Comparison of ENCODE assay signal across 8 cellular contexts in genomic region chr6:167093922-167094432, GRCh38. TPM values are rescaled to one million over a fixed set of nuclear protein-coding genes. Genes with fewer than 3 reads are reported as not detected.
DNase-seq lines count a peak whose midpoint lies in the region; ATAC-seq and TF ChIP-seq lines count a peak whose summit lies in the region.
"Had no signal": no experiment of that assay in that cellular context is flagged by ENCODE, and none has a peak within 500 bp of the region (broad histone marks: within the 10 kb centered on the region; RNA-seq: fewer than 3 reads in every experiment).

No MANE protein-coding gene starts in this region.

- TF ChIP-seq CTCF in mucosa of descending colon (IDR thresholded peaks at IDR 0.05) (no peak), thoracic aorta (IDR thresholded peaks at IDR 0.05) (no peak)

- H3K27ac ChIP-seq in thoracic aorta = no peak overlapping the region

- H3K27me3 ChIP-seq in thoracic aorta (replicated peaks; ENCODE audit: insufficient read depth) = no peaks in the 10 kb centered on the region

- peak; percentile 53 for DNase-seq in activated CD8-positive, alpha-beta memory T cell treated with anti-CD3 and anti-CD28 coated beads, Interleukin-2, amount 50 U/mL, for 24 hours (ENCODE audit: extremely low read depth)
- DNase-seq in mucosa of descending colon (peak; percentile 47 to 86 (median 53)), thoracic aorta (ENCODE audit: low spot score) (no peak), mesenteric fat pad (ENCODE audit: low spot score) (no peak), DMS 273 treated with DMSO at 0.1 percent for 48 hours (lab: John Stamatoyannopoulos, UW) (no peak)

- no peaks in the 10 kb centered on the region for H3K36me3 ChIP-seq in mucosa of descending colon (ENCODE audit: low read depth)
- H3K36me3 ChIP-seq in thoracic aorta = no peaks in the 10 kb centered on the region

- no peak overlapping the region for H3K4me3 ChIP-seq in mucosa of descending colon
- H3K4me3 ChIP-seq in thoracic aorta = peak overlapping the region; percentile 45

- peak; percentile 44 for ATAC-seq in GM19452 (IDR thresholded peaks at IDR 0.05; ENCODE audit: unreplicated experiment)
- ATAC-seq in HG03378 (IDR thresholded peaks at IDR 0.05; ENCODE audit: unreplicated experiment) = peak; percentile 44
- ATAC-seq in mucosa of descending colon = peak; percentile 74
- no peak for ATAC-seq in thoracic aorta (ENCODE audit: insufficient number of reproducible peaks, low FRiP score, low read depth)

- H3K9me3 ChIP-seq in mucosa of descending colon (no peaks in the 10 kb centered on the region), thoracic aorta (no peaks in the 10 kb centered on the region)

- intact Hi-C loops in mucosa of descending colon (cut with DNase I, micrococcal nuclease) = no loop called here

- H3K4me1 ChIP-seq in mucosa of descending colon (ENCODE audit: low read depth) (no peaks in the 10 kb centered on the region), thoracic aorta (ENCODE audit: control insufficient read depth in 1 of 2, low read depth in 2 of 2) (no peaks in the 10 kb centered on the region)

RNA-seq across cellular contexts. Expression of gene CCR6, which starts 28.9 kb away (rescaled TPM):
- under 1 TPM in 2 of 3 donors, not detected in 1; 0.17 to 0.43 TPM for total RNA-seq in mucosa of descending colon
- not detected for total RNA-seq in thoracic aorta
- total RNA-seq in mesenteric fat pad = not detected
- total RNA-seq: neural crest cell had no signal

Comparison
In these comparisons a context has a peak if more than half of its experiments do, and no peak if none do; other contexts are left out.
1. DNase-seq: peak in activated CD8-positive, alpha-beta memory T cell treated with anti-CD3 and anti-CD28 coated beads, Interleukin-2, amount 50 U/mL, for 24 hours (single experiment) and mucosa of descending colon (3 of 3); none in thoracic aorta (single experiment), mesenteric fat pad (single experiment) and DMS 273 treated with DMSO at 0.1 percent for 48 hours (single experiment).